Comparison of ENCODE assay signal across 18 cellular contexts in genomic region chr16:57263585-57264351, GRCh38. TPM values are rescaled to one million over a fixed set of nuclear protein-coding genes. Genes with fewer than 3 reads are reported as not detected.
DNase-seq lines count a peak whose midpoint lies in the region; ATAC-seq and TF ChIP-seq lines count a peak whose summit lies in the region.
"Had no signal": no experiment of that assay in that cellular context is flagged by ENCODE, and none has a peak within 500 bp of the region (broad histone marks: within the 10 kb centered on the region; RNA-seq: fewer than 3 reads in every experiment).

No MANE protein-coding gene starts in this region.

- ATAC-seq in esophagus mucosa (peak; percentile 16), upper lobe of right lung (no peak), GM18505 (IDR thresholded peaks at IDR 0.05; ENCODE audit: unreplicated experiment) (no peak)
- ATAC-seq: natural killer cell treated with Interleukin-12 subunit alpha and Interleukin-12 subunit beta and Interleukin-15 and Interleukin-18, amount 100 ng/mL, for 72 hours; psoas muscle had no signal

- DNase-seq in cardiac septum (ENCODE audit: low spot score), result peak; percentile 39
- DNase-seq in left ventricle myocardium inferior, result no peak
- peak; percentile 43 for DNase-seq in osteoblast (ENCODE audit: insufficient read length, low spot score, missing footprints)
- DNase-seq in upper lobe of right lung, result peak; percentile 59
- no peak for DNase-seq in MG63
- no peak for DNase-seq in dedifferentiated amniotic fluid mesenchymal stem cell (ENCODE audit: extremely low spot score)
- DNase-seq: activated CD4-positive, CD25-positive, alpha-beta regulatory T cell; effector CD8-positive, alpha-beta T cell; GF-D8; NCI-H2171; NCI-H748 treated with DMSO at 0.1 percent for 48 hours; PC-9; stimulated activated CD4-positive, alpha-beta T cell treated with anti-CD3 and anti-CD28 coated beads, Interleukin-4, amount 100 ng/mL, for 4 hours had no signal

- intact Hi-C loops in cardiac septum (cut with DNase I) (no loop called here), left ventricle myocardium inferior (cut with micrococcal nuclease) (no loop called here), upper lobe of right lung (cut with DNase I) (no loop called here)

- H3K4me2 ChIP-seq in osteoblast (ENCODE audit: insufficient read depth, low read length), result no peak overlapping the region
- H3K4me2 ChIP-seq: PC-9, smooth muscle cell had no signal

- peaks cover 50% of the 10 kb centered on the region for H3K4me1 ChIP-seq in left ventricle myocardium inferior
- peaks cover 4% of the 10 kb centered on the region for H3K4me1 ChIP-seq in osteoblast (ENCODE audit: insufficient read depth, low read length)
- peaks cover 47% of the 10 kb centered on the region for H3K4me1 ChIP-seq in upper lobe of right lung
- H3K4me1 ChIP-seq: psoas muscle had no signal

- H3K4me3 ChIP-seq in left ventricle myocardium inferior (no peak overlapping the region), osteoblast (ENCODE audit: insufficient read depth, low read length) (no peak overlapping the region), upper lobe of right lung (no peak overlapping the region), MG63 (no peak overlapping the region)
- H3K4me3 ChIP-seq: PC-9, psoas muscle, smooth muscle cell had no signal

- H2AFZ ChIP-seq in osteoblast (ENCODE audit: low read length), result no peak overlapping the region
- H2AFZ ChIP-seq: PC-9 had no signal

- H3K27me3 ChIP-seq in left ventricle myocardium inferior (ENCODE audit: low read depth) (no peaks in the 10 kb centered on the region), osteoblast (ENCODE audit: insufficient read depth, low read length) (peaks cover 3% of the 10 kb centered on the region), upper lobe of right lung (no peaks in the 10 kb centered on the region), MG63 (no peaks in the 10 kb centered on the region)

- no peaks in the 10 kb centered on the region for H3K36me3 ChIP-seq in left ventricle myocardium inferior
- H3K36me3 ChIP-seq in osteoblast (ENCODE audit: insufficient read depth, low read length), result no peaks in the 10 kb centered on the region
- H3K36me3 ChIP-seq in upper lobe of right lung, result no peaks in the 10 kb centered on the region
- H3K36me3 ChIP-seq in MG63, result no peaks in the 10 kb centered on the region

- no peaks in the 10 kb centered on the region for H3K9me3 ChIP-seq in left ventricle myocardium inferior (replicated peaks)
- H3K9me3 ChIP-seq in osteoblast (ENCODE audit: low read depth, low read length), result no peaks in the 10 kb centered on the region
- no peaks in the 10 kb centered on the region for H3K9me3 ChIP-seq in upper lobe of right lung
- H3K9me3 ChIP-seq in MG63, result no peaks in the 10 kb centered on the region
- H3K9me3 ChIP-seq: psoas muscle had no signal

- TF ChIP-seq CTCF in left ventricle myocardium inferior (IDR thresholded peaks at IDR 0.05; ENCODE audit: borderline replicate concordance) (no peak), osteoblast (IDR thresholded peaks at IDR 0.05; ENCODE audit: extremely low read depth, low read depth, low read length) (no peak), upper lobe of right lung (IDR thresholded peaks at IDR 0.05) (no peak)

- H4K20me1 ChIP-seq in osteoblast (ENCODE audit: insufficient read depth, low read length), result no peaks in the 10 kb centered on the region

- TF ChIP-seq POLR2A in GM18505 (IDR thresholded peaks at IDR 0.05; ENCODE audit: borderline replicate concordance, extremely low read depth, insufficient read depth, insufficient read length), result no peak

- no peak overlapping the region for H3K27ac ChIP-seq in left ventricle myocardium inferior (replicated peaks)
- H3K27ac ChIP-seq in osteoblast (ENCODE audit: low read depth, low read length), result no peak overlapping the region
- peak overlapping the region; percentile 86 for H3K27ac ChIP-seq in upper lobe of right lung
- H3K27ac ChIP-seq: PC-9, psoas muscle had no signal

- H3K79me2 ChIP-seq in osteoblast (ENCODE audit: insufficient read depth, low read length), result no peaks in the 10 kb centered on the region

RNA-seq across cellular contexts. Expression of gene ARL2BP, which starts 18.7 kb away (rescaled TPM):
- total RNA-seq in cardiac septum (41.5 TPM), left ventricle myocardium inferior (57.8 TPM), esophagus mucosa (43.4 TPM), osteoblast (85.8 and 88.4 TPM in 2 replicates), upper lobe of right lung (60.0 TPM)
- total RNA-seq in MG63 (2014; rRNA removed; shearing (Covaris generic); ENCODE audit: low replicate concordance), result 352 and 467 TPM in 2 replicates

RNA-seq across cellular contexts. Expression of gene PLLP, which starts 20.7 kb away (rescaled TPM):
- total RNA-seq in cardiac septum, result 1.2 TPM
- 5.2 TPM for total RNA-seq in left ventricle myocardium inferior
- 9.3 TPM for total RNA-seq in esophagus mucosa
- under 0.01 TPM in 2 replicates for total RNA-seq in osteoblast
- 104 TPM for total RNA-seq in upper lobe of right lung
- not detected in 2 replicates for total RNA-seq in MG63 (2014; rRNA removed; shearing (Covaris generic); ENCODE audit: low replicate concordance)
- total RNA-seq: smooth muscle cell had no signal

Comparison
In these comparisons a context has a peak if more than half of its experiments do, and no peak if none do; other contexts are left out.
1. DNase-seq: peak in cardiac septum (single experiment), osteoblast (single experiment) and upper lobe of right lung (single experiment); none in left ventricle myocardium inferior (single experiment), MG63 (single experiment) and dedifferentiated amniotic fluid mesenchymal stem cell (single experiment).
2. RNA of gene PLLP, which starts 20.7 kb away (total RNA-seq): 104 TPM in upper lobe of right lung (single experiment); 9.3 TPM in esophagus mucosa (single experiment), 5.2 TPM in left ventricle myocardium inferior (single experiment), 1.2 TPM in cardiac septum (single experiment), under 0.01 TPM in osteoblast and not detected in MG63; every median in the first group is over 10 times any median in the second.